In the genomic region with DNA sequence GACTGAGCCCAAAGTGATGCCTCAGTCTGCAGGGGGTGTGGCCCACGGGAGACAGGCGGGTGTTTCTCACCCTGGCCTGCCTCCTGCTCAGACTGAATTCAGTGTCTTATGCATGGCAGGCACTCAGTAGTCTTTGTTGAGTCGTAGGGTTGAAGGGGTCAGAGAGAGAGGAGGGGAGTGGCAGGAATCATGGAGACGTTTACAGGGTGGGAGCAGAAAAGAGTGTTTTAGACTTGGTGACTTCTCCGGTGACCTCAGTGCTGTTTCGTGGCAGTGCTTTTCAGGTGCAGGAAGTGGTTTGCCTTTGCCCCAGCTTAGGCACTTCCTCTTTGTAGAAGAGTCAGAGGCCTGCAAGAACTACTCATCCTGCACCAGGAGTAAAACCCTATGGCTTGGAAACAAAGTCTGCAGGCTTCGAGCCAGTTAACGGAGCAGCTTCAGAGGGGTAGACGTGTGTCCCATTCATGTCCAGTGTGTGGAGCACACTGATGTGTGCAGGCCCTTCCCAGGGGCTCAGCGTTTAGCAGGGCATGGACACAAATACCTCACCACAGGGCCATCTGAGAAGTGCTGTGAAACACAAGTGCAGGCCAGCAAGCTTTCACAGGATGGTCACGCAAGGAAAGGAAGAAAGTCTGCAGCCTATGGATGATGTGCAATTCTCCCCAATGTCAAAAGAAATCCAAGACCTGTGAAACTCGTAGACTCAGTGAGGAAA, we compare ENCODE assay signal across 8 cellular contexts.
DNase-seq lines count a peak whose midpoint lies in the region; ATAC-seq and TF ChIP-seq lines count a peak whose summit lies in the region.

No MANE protein-coding gene starts in this region.

- no peaks in the 10 kb centered on the region for H3K36me3 ChIP-seq in mucosa of rectum (ENCODE audit: control insufficient read depth in 2 of 2, insufficient read depth in 2 of 2, low read length in 2 of 2)

- H3K4me1 ChIP-seq in mucosa of rectum (ENCODE audit: control insufficient read depth in 2 of 2, insufficient read depth in 2 of 2, low read length in 2 of 2), result peaks cover 0 to 8% of the 10 kb centered on the region in 2 donors

- peak; percentile 39 for TF ChIP-seq POLR2A in GM15510 (IDR thresholded peaks at IDR 0.05; ENCODE audit: borderline replicate concordance, extremely low read depth, insufficient read length)

- peak; percentile 80 for ATAC-seq in HG02571 (IDR thresholded peaks at IDR 0.05; ENCODE audit: unreplicated experiment)

- H3K27me3 ChIP-seq in mucosa of rectum (ENCODE audit: control insufficient read depth in 2 of 2, insufficient read depth in 2 of 2, low read length in 2 of 2), result no peaks in the 10 kb centered on the region

- H3K27ac ChIP-seq in mucosa of rectum (ENCODE audit: low read depth in 2 of 2, low read length in 2 of 2) (peak overlapping the region; percentile 48 to 82), coronary artery (peak overlapping the region in 1 of 2 donors; percentile 34)

- H3K9ac ChIP-seq in mucosa of rectum (ENCODE audit: low read depth in 1 of 2, low read length in 2 of 2), result no peak overlapping the region

- peak overlapping the region in 1 of 2 donors; percentile 29 for H3K4me3 ChIP-seq in mucosa of rectum (ENCODE audit: low read length in 2 of 2)
- no peak overlapping the region for H3K4me3 ChIP-seq in coronary artery

- no peaks in the 10 kb centered on the region for H3K9me3 ChIP-seq in mucosa of rectum (ENCODE audit: control insufficient read depth in 2 of 2, low read length in 2 of 2)

- peak; percentile 92 for DNase-seq in NAMALWA (ENCODE audit: low spot score)
- DNase-seq in activated T-cell treated with anti-CD3 and anti-CD28 coated beads for 24 hours (ENCODE audit: low read depth), result peak; percentile 69
- no peak for DNase-seq in coronary artery (ENCODE audit: low spot score)
- DNase-seq in dedifferentiated amniotic fluid mesenchymal stem cell (ENCODE audit: extremely low spot score), result no peak
- no peak for DNase-seq in OCI-M2 (lab: John Stamatoyannopoulos, UW; ENCODE audit: unreplicated experiment)

- no peak for TF ChIP-seq CTCF in coronary artery (IDR thresholded peaks at IDR 0.05)

Comparison
In these comparisons a context has a peak if more than half of its experiments do, and no peak if none do; other contexts are left out.
1. DNase-seq: peak in NAMALWA (single experiment) and activated T-cell treated with anti-CD3 and anti-CD28 coated beads for 24 hours (single experiment); none in coronary artery (single experiment), dedifferentiated amniotic fluid mesenchymal stem cell (single experiment) and OCI-M2 (single experiment).